Comparison of ENCODE assay signal across 1 cellular context in the genomic region with DNA sequence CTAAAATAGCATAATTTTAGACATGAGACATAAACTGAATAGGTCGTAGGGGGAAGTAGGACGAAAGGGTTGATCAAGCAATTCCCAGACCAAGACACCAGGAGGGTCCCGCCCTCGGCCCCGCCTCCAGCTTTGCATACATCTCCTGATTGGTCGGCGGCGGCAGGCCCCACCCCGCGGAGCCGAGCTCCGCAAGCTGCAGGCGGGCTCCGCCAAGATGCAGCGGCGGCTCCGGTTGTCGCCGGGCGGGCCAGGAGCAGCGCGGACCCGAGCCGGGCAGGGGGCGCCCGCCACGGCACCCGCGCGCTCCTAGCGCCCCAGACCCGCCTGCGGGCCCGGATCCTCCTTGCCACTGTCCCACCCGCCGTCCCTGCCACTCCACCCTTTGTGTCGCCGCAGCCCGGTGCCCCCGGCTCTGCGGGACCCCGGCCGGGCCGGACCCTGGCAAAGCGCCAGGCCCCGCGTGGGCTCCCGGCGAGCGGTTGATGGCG.
TF ChIP-seq lines count a peak whose summit lies in the region.

Gene CDR2L (plus strand): TSS at position 215 of the 491 bp plus-strand sequence. CDS start 412 bp downstream, outside the sequence.

TF ChIP-seq in WTC11, 78 proteins besides CTCF, POLR2A, EP300 and RAD21 (continued from another document):
- TF ChIP-seq, protein P1, sequence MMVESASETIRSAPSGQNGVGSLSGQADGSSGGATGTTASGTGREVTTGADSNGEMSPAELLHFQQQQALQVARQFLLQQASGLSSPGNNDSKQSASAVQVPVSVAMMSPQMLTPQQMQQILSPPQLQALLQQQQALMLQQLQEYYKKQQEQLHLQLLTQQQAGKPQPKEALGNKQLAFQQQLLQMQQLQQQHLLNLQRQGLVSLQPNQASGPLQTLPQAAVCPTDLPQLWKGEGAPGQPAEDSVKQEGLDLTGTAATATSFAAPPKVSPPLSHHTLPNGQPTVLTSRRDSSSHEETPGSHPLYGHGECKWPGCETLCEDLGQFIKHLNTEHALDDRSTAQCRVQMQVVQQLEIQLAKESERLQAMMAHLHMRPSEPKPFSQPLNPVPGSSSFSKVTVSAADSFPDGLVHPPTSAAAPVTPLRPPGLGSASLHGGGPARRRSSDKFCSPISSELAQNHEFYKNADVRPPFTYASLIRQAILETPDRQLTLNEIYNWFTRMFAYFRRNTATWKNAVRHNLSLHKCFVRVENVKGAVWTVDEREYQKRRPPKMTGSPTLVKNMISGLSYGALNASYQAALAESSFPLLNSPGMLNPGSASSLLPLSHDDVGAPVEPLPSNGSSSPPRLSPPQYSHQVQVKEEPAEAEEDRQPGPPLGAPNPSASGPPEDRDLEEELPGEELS (CRISPR knock-in tag; IDR thresholded peaks at IDR 0.05) = no peak; the same call in 1 of the 2 replicates
- no peak for TF ChIP-seq ZNF425 (CRISPR knock-in tag; conservative IDR thresholded peaks at IDR 0.05)
- TF ChIP-seq TP53 (CRISPR knock-in tag; IDR thresholded peaks at IDR 0.05) = 0 out of 2 replicates have a peak, but pooled peaks have one; percentile 64
- TF ChIP-seq AR (CRISPR knock-in tag; IDR thresholded peaks at IDR 0.05) = no peak
- no peak for TF ChIP-seq CDX4 (CRISPR knock-in tag; IDR thresholded peaks at IDR 0.05; ENCODE audit: borderline replicate concordance)
- no peak for TF ChIP-seq ZNF263 (CRISPR knock-in tag; IDR thresholded peaks at IDR 0.05; ENCODE audit: low read depth)
- 0 out of 2 replicates have a peak, but pooled peaks have one; percentile 20 for TF ChIP-seq MYBL2 (CRISPR knock-in tag; IDR thresholded peaks at IDR 0.05)
- peak; percentile 57; the same call in 1 of the 2 replicates for TF ChIP-seq NFE2L1 (CRISPR knock-in tag; IDR thresholded peaks at IDR 0.05)
- no peak for TF ChIP-seq NR3C1 (CRISPR knock-in tag; conservative IDR thresholded peaks at IDR 0.05; ENCODE audit: low read depth)
- no peak for TF ChIP-seq NR1H2 (CRISPR knock-in tag; IDR thresholded peaks at IDR 0.05)
- TF ChIP-seq ZBTB21 (CRISPR knock-in tag; IDR thresholded peaks at IDR 0.05; ENCODE audit: borderline replicate concordance) = 0 out of 2 replicates have a peak, but pooled peaks have one; percentile 27
TF ChIP-seq in WTC11: peak in this region for 13.
